ENCODE assay signal across 9 cellular contexts in genomic region chr5:138340008-138340407, GRCh38. TPM values are rescaled to one million over a fixed set of nuclear protein-coding genes. Genes with fewer than 3 reads are reported as not detected.
DNase-seq lines count a peak whose midpoint lies in the region; ATAC-seq and TF ChIP-seq lines count a peak whose summit lies in the region.
"Had no signal": no experiment of that assay in that cellular context is flagged by ENCODE, and none has a peak within 500 bp of the region (broad histone marks: within the 10 kb centered on the region; RNA-seq: fewer than 3 reads in every experiment).

No MANE protein-coding gene starts in this region.

- intact Hi-C loops in activated CD4-positive, alpha-beta T cell treated with anti-CD3 and anti-CD28 coated beads for 36 hours (cut with DNase I, micrococcal nuclease): no loop called here

- H3K36me3 ChIP-seq in iPS-18a (ENCODE audit: control insufficient read depth, low read depth, low read length): peaks cover 33% of the 10 kb centered on the region

- peaks cover 13% of the 10 kb centered on the region for H3K4me1 ChIP-seq in iPS-18a (ENCODE audit: control insufficient read depth, low read depth, low read length)

- POLR2A ChIA-PET in activated CD4-positive, alpha-beta T cell treated with anti-CD3 and anti-CD28 coated beads for 36 hours (lab: Charles Lee): interaction anchor here (0.6 to 3.6 kb wide), 9 partner anchors 7 to 161 kb away, joined by 3 to 73 read pairs (median 5); partner anchors contain the start of genes CDC25C, KDM3B and KIF20A
- POLR2A ChIA-PET in WTC11 (lab: Charles Lee): interaction anchor here (4.4 kb wide), 1 partner anchor 13 kb away, joined by 61 read pairs; the partner anchor contains the start of gene KDM3B

- no peak for DNase-seq in activated CD4-positive, alpha-beta T cell treated with anti-CD3 and anti-CD28 coated beads for 36 hours
- no peak for DNase-seq in activated CD4-positive, alpha-beta T cell treated with anti-CD3 and anti-CD28 coated beads, Interleukin-2, amount 50 U/mL, for 48 hours
- DNase-seq in WTC11 (ENCODE audit: low spot score): no peak
- DNase-seq: ACHN had no signal

- peaks cover 22% of the 10 kb centered on the region for H3K36me3 Mint-ChIP-seq in activated CD4-positive, alpha-beta T cell treated with anti-CD3 and anti-CD28 coated beads for 36 hours (ENCODE audit: low read depth)
- peaks cover 33% of the 10 kb centered on the region for H3K36me3 Mint-ChIP-seq in WTC11
- peaks cover 22% of the 10 kb centered on the region for H3K36me3 Mint-ChIP-seq in stimulated activated memory B cell treated with anti-CD40 and anti-IgM and Interleukin-4, amounts not matched to agents 10 μg/mL and 1 μg/mL and 100 μg/mL, for 72 hours

- peaks cover 34% of the 10 kb centered on the region for H3K4me1 Mint-ChIP-seq in activated CD4-positive, alpha-beta T cell treated with anti-CD3 and anti-CD28 coated beads for 36 hours
- H3K4me1 Mint-ChIP-seq in WTC11: peaks cover 35% of the 10 kb centered on the region
- H3K4me1 Mint-ChIP-seq in stimulated activated memory B cell treated with anti-CD40 and anti-IgM and Interleukin-4, amounts not matched to agents 10 μg/mL and 1 μg/mL and 100 μg/mL, for 72 hours: peaks cover 41% of the 10 kb centered on the region

- no peak overlapping the region for H3K27ac Mint-ChIP-seq in activated CD4-positive, alpha-beta T cell treated with anti-CD3 and anti-CD28 coated beads for 36 hours
- H3K27ac Mint-ChIP-seq in WTC11: peak overlapping the region; percentile 100; the same call in 1 of the 2 replicates
- no peak overlapping the region for H3K27ac Mint-ChIP-seq in stimulated activated memory B cell treated with anti-CD40 and anti-IgM and Interleukin-4, amounts not matched to agents 10 μg/mL and 1 μg/mL and 100 μg/mL, for 72 hours

- CTCF ChIA-PET in activated CD4-positive, alpha-beta T cell treated with anti-CD3 and anti-CD28 coated beads for 36 hours (lab: Charles Lee): interaction anchor here (0.6 to 14.1 kb wide), 4 partner anchors 11 to 261 kb away, joined by 3 to 308 read pairs (median 3); partner anchors contain the start of gene KDM3B
- CTCF ChIA-PET in WTC11 (lab: Charles Lee): interaction anchor here (10.7 kb wide), 1 partner anchor 13 kb away, joined by 187 read pairs; the partner anchor contains the start of gene KDM3B

- peak overlapping the region; percentile 87 for H3K4me3 ChIP-seq in iPS-18a (ENCODE audit: low read length)

- no peak for ATAC-seq in activated CD4-positive, alpha-beta T cell treated with anti-CD3 and anti-CD28 coated beads for 36 hours
- ATAC-seq in WTC11: no peak
- no peak for ATAC-seq in stimulated activated memory B cell treated with anti-CD40 and anti-IgM and Interleukin-4, amounts not matched to agents 10 μg/mL and 1 μg/mL and 100 μg/mL, for 72 hours
- no peak for ATAC-seq in HG02852 (IDR thresholded peaks at IDR 0.05; ENCODE audit: unreplicated experiment)
- no peak for ATAC-seq in esophagus mucosa
- no peak for ATAC-seq in HG03520 (IDR thresholded peaks at IDR 0.05; ENCODE audit: unreplicated experiment)

- H3K9me3 Mint-ChIP-seq in activated CD4-positive, alpha-beta T cell treated with anti-CD3 and anti-CD28 coated beads for 36 hours (ENCODE audit: low read depth): no peaks in the 10 kb centered on the region
- no peaks in the 10 kb centered on the region for H3K9me3 Mint-ChIP-seq in WTC11
- no peaks in the 10 kb centered on the region for H3K9me3 Mint-ChIP-seq in stimulated activated memory B cell treated with anti-CD40 and anti-IgM and Interleukin-4, amounts not matched to agents 10 μg/mL and 1 μg/mL and 100 μg/mL, for 72 hours

- H3K27me3 ChIP-seq in iPS-18a (ENCODE audit: control insufficient read depth, insufficient read depth, low read length): no peaks in the 10 kb centered on the region

- H3K9ac ChIP-seq in iPS-18a (ENCODE audit: low read length): peak overlapping the region; percentile 97

- H3K27me3 Mint-ChIP-seq in activated CD4-positive, alpha-beta T cell treated with anti-CD3 and anti-CD28 coated beads for 36 hours: no peaks in the 10 kb centered on the region
- no peaks in the 10 kb centered on the region for H3K27me3 Mint-ChIP-seq in WTC11 (ENCODE audit: low read depth)
- no peaks in the 10 kb centered on the region for H3K27me3 Mint-ChIP-seq in stimulated activated memory B cell treated with anti-CD40 and anti-IgM and Interleukin-4, amounts not matched to agents 10 μg/mL and 1 μg/mL and 100 μg/mL, for 72 hours

- H3K27ac ChIP-seq in iPS-18a (ENCODE audit: low read length): no peak overlapping the region

- H3K4me3 Mint-ChIP-seq in activated CD4-positive, alpha-beta T cell treated with anti-CD3 and anti-CD28 coated beads for 36 hours: peak overlapping the region; percentile 84
- peak overlapping the region; percentile 92 for H3K4me3 Mint-ChIP-seq in WTC11
- H3K4me3 Mint-ChIP-seq in stimulated activated memory B cell treated with anti-CD40 and anti-IgM and Interleukin-4, amounts not matched to agents 10 μg/mL and 1 μg/mL and 100 μg/mL, for 72 hours: peak overlapping the region; percentile 83

- H3K9me3 ChIP-seq in iPS-18a (ENCODE audit: control insufficient read depth, low read depth, low read length): no peaks in the 10 kb centered on the region

- no peak for TF ChIP-seq CTCF in WTC11 (IDR thresholded peaks at IDR 0.05)

TF ChIP-seq in WTC11, 78 proteins besides CTCF, POLR2A, EP300 and RAD21 (continues in another document):
- TF ChIP-seq, protein P1, sequence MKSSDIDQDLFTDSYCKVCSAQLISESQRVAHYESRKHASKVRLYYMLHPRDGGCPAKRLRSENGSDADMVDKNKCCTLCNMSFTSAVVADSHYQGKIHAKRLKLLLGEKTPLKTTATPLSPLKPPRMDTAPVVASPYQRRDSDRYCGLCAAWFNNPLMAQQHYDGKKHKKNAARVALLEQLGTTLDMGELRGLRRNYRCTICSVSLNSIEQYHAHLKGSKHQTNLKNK (CRISPR knock-in tag; IDR thresholded peaks at IDR 0.05): no peak
- TF ChIP-seq FOXP4 (CRISPR knock-in tag; IDR thresholded peaks at IDR 0.05) (no peak), NFE2L1 (CRISPR knock-in tag; IDR thresholded peaks at IDR 0.05) (no peak), CBFB (CRISPR knock-in tag; IDR thresholded peaks at IDR 0.05; ENCODE audit: low read depth) (no peak), SOX15 (CRISPR knock-in tag; IDR thresholded peaks at IDR 0.05) (no peak)
- TF ChIP-seq, protein P2, sequence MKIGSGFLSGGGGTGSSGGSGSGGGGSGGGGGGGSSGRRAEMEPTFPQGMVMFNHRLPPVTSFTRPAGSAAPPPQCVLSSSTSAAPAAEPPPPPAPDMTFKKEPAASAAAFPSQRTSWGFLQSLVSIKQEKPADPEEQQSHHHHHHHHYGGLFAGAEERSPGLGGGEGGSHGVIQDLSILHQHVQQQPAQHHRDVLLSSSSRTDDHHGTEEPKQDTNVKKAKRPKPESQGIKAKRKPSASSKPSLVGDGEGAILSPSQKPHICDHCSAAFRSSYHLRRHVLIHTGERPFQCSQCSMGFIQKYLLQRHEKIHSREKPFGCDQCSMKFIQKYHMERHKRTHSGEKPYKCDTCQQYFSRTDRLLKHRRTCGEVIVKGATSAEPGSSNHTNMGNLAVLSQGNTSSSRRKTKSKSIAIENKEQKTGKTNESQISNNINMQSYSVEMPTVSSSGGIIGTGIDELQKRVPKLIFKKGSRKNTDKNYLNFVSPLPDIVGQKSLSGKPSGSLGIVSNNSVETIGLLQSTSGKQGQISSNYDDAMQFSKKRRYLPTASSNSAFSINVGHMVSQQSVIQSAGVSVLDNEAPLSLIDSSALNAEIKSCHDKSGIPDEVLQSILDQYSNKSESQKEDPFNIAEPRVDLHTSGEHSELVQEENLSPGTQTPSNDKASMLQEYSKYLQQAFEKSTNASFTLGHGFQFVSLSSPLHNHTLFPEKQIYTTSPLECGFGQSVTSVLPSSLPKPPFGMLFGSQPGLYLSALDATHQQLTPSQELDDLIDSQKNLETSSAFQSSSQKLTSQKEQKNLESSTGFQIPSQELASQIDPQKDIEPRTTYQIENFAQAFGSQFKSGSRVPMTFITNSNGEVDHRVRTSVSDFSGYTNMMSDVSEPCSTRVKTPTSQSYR (CRISPR knock-in tag; IDR thresholded peaks at IDR 0.05): no peak

RNA-seq across cellular contexts. Expression of gene FAM53C, which starts 1.9 kb away (rescaled TPM):
- total RNA-seq in activated CD4-positive, alpha-beta T cell treated with anti-CD3 and anti-CD28 coated beads for 36 hours: 10 to 100 TPM; 22.8 to 25.9 TPM
- total RNA-seq in WTC11 (2021) (51.3 to 56.2 TPM (median 53.0 TPM) in 3 replicates), esophagus mucosa (12.6 TPM)

RNA-seq across cellular contexts. Expression of gene CDC25C, which starts 8.4 kb away (rescaled TPM):
- total RNA-seq in activated CD4-positive, alpha-beta T cell treated with anti-CD3 and anti-CD28 coated beads for 36 hours: 10 to 100 TPM; 15.9 to 19.0 TPM
- total RNA-seq in WTC11 (2021): 15.0 to 18.8 TPM (median 16.1 TPM) in 3 replicates
- total RNA-seq in esophagus mucosa: 2.7 TPM

RNA-seq across cellular contexts. Expression of gene KDM3B, which starts 12.5 kb away (rescaled TPM):
- total RNA-seq in activated CD4-positive, alpha-beta T cell treated with anti-CD3 and anti-CD28 coated beads for 36 hours: 10 to 100 TPM; 39.0 to 40.9 TPM
- 86.2 to 89.0 TPM (median 87.9 TPM) in 3 replicates for total RNA-seq in WTC11 (2021)
- 32.1 TPM for total RNA-seq in esophagus mucosa
